22 cellular contexts compared by ENCODE assay signal in the genomic region with DNA sequence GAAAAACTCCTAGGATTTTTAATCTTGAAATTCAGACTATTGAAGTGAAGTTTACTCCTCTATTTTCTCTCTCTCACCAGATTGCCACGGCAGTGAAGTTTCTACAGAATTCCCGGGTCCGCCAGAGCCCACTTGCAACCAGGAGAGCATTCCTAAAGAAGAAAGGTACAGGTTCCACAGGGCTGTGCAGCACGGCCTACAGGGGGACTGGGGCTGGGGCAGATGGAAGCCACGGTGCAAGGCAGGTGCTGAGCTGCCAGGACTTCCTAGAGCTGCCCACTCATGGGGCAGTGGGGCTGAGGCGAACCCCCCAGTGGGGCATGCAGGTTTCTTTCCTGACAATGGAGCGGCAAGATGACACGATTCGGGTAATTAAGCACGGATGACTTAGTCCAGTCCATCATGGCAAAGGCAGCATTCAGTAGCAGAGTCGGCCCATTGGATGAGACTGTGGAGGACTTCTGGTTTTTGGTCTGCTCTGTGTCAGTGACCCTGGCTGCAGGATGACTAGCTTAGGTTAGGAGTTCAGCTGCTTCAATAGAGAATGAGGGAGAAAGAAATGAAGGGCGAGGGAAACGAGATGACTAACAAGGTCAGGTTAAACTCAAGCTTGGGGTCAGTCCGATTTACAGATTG.
"Had no signal": no experiment of that assay in that cellular context is flagged by ENCODE, and none has a peak within 500 bp of the region (broad histone marks: within the 10 kb centered on the region; RNA-seq: fewer than 3 reads in every experiment).

No MANE protein-coding gene starts in this region.

- H3K4me3 Mint-ChIP-seq: activated B cell treated with CpG ODN at 0.5 μM for 24 hours; activated CD4-positive, alpha-beta memory T cell treated with anti-CD3 and anti-CD28 coated beads for 36 hours; activated CD4-positive, alpha-beta T cell treated with anti-CD3 and anti-CD28 coated beads for 36 hours; brain; dendritic cell treated with granulocyte-macrophage colony-stimulating factor and Interleukin-4, amounts not matched to agents 40 ng/mL and 50 ng/mL, for 4 days; naive thymus-derived CD4-positive, alpha-beta T cell; neural progenitor cell; stimulated activated naive CD8-positive, alpha-beta T cell treated with anti-CD3 and anti-CD28 coated beads, Interleukin-15, amount 100 ng/mL, for 72 hours; T-helper 1 cell treated with Interleukin-12 subunit alpha and Interleukin-12 subunit beta and Interleukin-4 antibody, amounts not matched to agents 30 μg/mL and 1 μg/mL, for 36 hours had no signal

- ATAC-seq: activated CD4-positive, alpha-beta T cell treated with anti-CD3 and anti-CD28 coated beads for 36 hours; left lung; naive thymus-derived CD4-positive, alpha-beta T cell; stimulated activated naive CD8-positive, alpha-beta T cell treated with anti-CD3 and anti-CD28 coated beads, Interleukin-15, amount 100 ng/mL, for 72 hours had no signal

- H3K27ac ChIP-seq: left lung, neural progenitor cell, spleen, tibial artery had no signal

- H3K27me3 ChIP-seq: left lung, neural progenitor cell, spleen, tibial artery had no signal

- H3K4me3 ChIP-seq: left lung, neural progenitor cell, spleen, tibial artery had no signal

- H3K9me3 ChIP-seq: left lung, spleen, tibial artery had no signal

- H3K27ac Mint-ChIP-seq: activated B cell treated with CpG ODN at 0.5 μM for 24 hours; activated CD4-positive, alpha-beta memory T cell treated with anti-CD3 and anti-CD28 coated beads for 36 hours; activated CD4-positive, alpha-beta T cell treated with anti-CD3 and anti-CD28 coated beads for 36 hours; dendritic cell treated with granulocyte-macrophage colony-stimulating factor and Interleukin-4, amounts not matched to agents 40 ng/mL and 50 ng/mL, for 4 days; naive thymus-derived CD4-positive, alpha-beta T cell; T-helper 1 cell treated with Interleukin-12 subunit alpha and Interleukin-12 subunit beta and Interleukin-4 antibody, amounts not matched to agents 30 μg/mL and 1 μg/mL, for 36 hours had no signal

- H3K27me3 Mint-ChIP-seq: activated B cell treated with CpG ODN at 0.5 μM for 24 hours; activated CD4-positive, alpha-beta memory T cell treated with anti-CD3 and anti-CD28 coated beads for 36 hours; activated CD4-positive, alpha-beta T cell treated with anti-CD3 and anti-CD28 coated beads for 36 hours; dendritic cell treated with granulocyte-macrophage colony-stimulating factor and Interleukin-4, amounts not matched to agents 40 ng/mL and 50 ng/mL, for 4 days; naive thymus-derived CD4-positive, alpha-beta T cell; stimulated activated naive CD8-positive, alpha-beta T cell treated with anti-CD3 and anti-CD28 coated beads, Interleukin-15, amount 100 ng/mL, for 72 hours had no signal

- DNase-seq: activated B cell treated with CpG ODN at 0.5 μM for 24 hours; activated CD4-positive, alpha-beta memory T cell treated with anti-CD3 and anti-CD28 coated beads for 36 hours; activated CD4-positive, alpha-beta T cell treated with anti-CD3 and anti-CD28 coated beads for 36 hours; activated gamma-delta T cell; activated naive CD4-positive, alpha-beta T cell treated with anti-CD3 and anti-CD28 coated beads, Interleukin-2, amount 50 U/mL, for 16 hours; activated T-cell treated with anti-CD3 and anti-CD28 coated beads, Interleukin-2, amount 50 U/mL, for 48 hours; aorta; effector CD4-positive, alpha-beta T cell; erythroblast; foreskin fibroblast; kidney; left lung; naive thymus-derived CD4-positive, alpha-beta T cell; spleen; stimulated activated CD4-positive, alpha-beta T cell treated with anti-CD3 and anti-CD28 coated beads, Interleukin-4, amount 100 ng/mL, for 24 hours; stimulated activated naive CD8-positive, alpha-beta T cell treated with anti-CD3 and anti-CD28 coated beads, Interleukin-15, amount 100 ng/mL, for 72 hours; T1000; tibial artery had no signal

- H3K9ac ChIP-seq: neural progenitor cell had no signal

- H2AFZ ChIP-seq: neural progenitor cell had no signal

- H3K4me1 Mint-ChIP-seq: activated B cell treated with CpG ODN at 0.5 μM for 24 hours had no signal

- H3K36me3 ChIP-seq: neural progenitor cell had no signal

- H3K9me3 Mint-ChIP-seq: activated B cell treated with CpG ODN at 0.5 μM for 24 hours; activated CD4-positive, alpha-beta memory T cell treated with anti-CD3 and anti-CD28 coated beads for 36 hours; brain; dendritic cell treated with granulocyte-macrophage colony-stimulating factor and Interleukin-4, amounts not matched to agents 40 ng/mL and 50 ng/mL, for 4 days; naive thymus-derived CD4-positive, alpha-beta T cell; neural progenitor cell; stimulated activated naive CD8-positive, alpha-beta T cell treated with anti-CD3 and anti-CD28 coated beads, Interleukin-15, amount 100 ng/mL, for 72 hours; T-helper 1 cell treated with Interleukin-12 subunit alpha and Interleukin-12 subunit beta and Interleukin-4 antibody, amounts not matched to agents 30 μg/mL and 1 μg/mL, for 36 hours had no signal

- H3K4me2 ChIP-seq: neural progenitor cell had no signal
